8 cellular contexts compared by ENCODE assay signal in the genomic region with DNA sequence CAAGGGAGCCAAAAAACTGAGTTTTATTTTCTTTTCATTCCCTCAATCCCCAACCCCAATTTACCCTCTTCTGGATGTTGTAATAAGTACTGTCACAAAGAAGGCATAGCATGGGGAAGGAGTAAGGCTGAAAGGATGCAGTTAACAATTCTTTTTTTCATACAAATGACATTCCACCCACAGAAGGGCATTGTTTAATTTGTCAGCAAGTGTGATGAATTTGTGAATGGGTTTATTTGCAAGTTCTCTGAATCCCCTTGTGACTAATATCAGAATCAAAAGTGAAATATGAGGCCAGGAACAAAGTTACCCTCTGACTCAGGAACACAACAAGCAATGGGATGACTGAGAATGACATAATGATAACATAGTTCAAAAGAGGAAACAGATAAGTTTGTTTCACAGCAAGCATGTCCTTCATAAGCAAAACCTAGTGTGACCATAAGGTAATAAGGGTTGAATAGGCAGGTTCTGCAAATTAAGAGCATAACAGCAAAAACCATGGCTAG. TPM values are rescaled to one million over a fixed set of nuclear protein-coding genes. Genes with fewer than 3 reads are reported as not detected.
DNase-seq lines count a peak whose midpoint lies in the region; ATAC-seq and FAIRE-seq lines count a peak whose summit lies in the region.

No MANE protein-coding gene starts in this region.

- no peak for FAIRE-seq in urothelium cell line (lab: Jason Lieb, UNC)

- in situ Hi-C loops in SK-MEL-5 (cut with HindIII; ENCODE audit: low pct_unique_long_range_greater_than_20kb, low sequenced_read_pairs), result no loop called here

- peak; percentile 93 for DNase-seq in SK-MEL-5 (ENCODE audit: low read depth, low spot score)
- peak; percentile 48 for DNase-seq in glomerular endothelial cell (ENCODE audit: extremely low read depth, low read depth, low spot score)
- no peak for DNase-seq in urothelium cell line (ENCODE audit: low spot score)
- DNase-seq in stimulated activated CD4-positive, alpha-beta T cell treated with anti-CD3 and anti-CD28 coated beads, Interleukin-12 subunit alpha, Interleukin-12 subunit beta, amount 100 ng/mL, for 4 hours, result no peak
- no peak for DNase-seq in activated CD4-positive, alpha-beta T cell treated with anti-CD3 and anti-CD28 coated beads, Interleukin-2, amount 50 U/mL, for 1 hour
- no peak for DNase-seq in stimulated activated CD4-positive, alpha-beta T cell treated with anti-CD3 and anti-CD28 coated beads, Interleukin-4, amount 100 ng/mL, for 24 hours

- ATAC-seq in GM18517 (IDR thresholded peaks at IDR 0.05; ENCODE audit: unreplicated experiment) (peak; percentile 45), HG02588 (IDR thresholded peaks at IDR 0.05; ENCODE audit: unreplicated experiment) (peak; percentile 36)

RNA-seq across cellular contexts. Expression of a gene that starts 2.1 kb away (rescaled TPM):
- total RNA-seq in SK-MEL-5 (2014; rRNA removed; shearing (Covaris generic)), result 15.0 and 15.9 TPM in 2 replicates
- polyA plus RNA-seq in SK-MEL-5 (2015; cell fraction: cytosol; rRNA removed), result 15.9 and 17.7 TPM in 2 replicates
- polyA plus RNA-seq in SK-MEL-5 (2015; cell fraction: nucleus; rRNA removed), result 69.7 and 109 TPM in 2 replicates
- 26.6 and 30.2 TPM in 2 replicates for total RNA-seq in glomerular endothelial cell

Comparison
In these comparisons a context has a peak if more than half of its experiments do, and no peak if none do; other contexts are left out.
1. DNase-seq: peak in SK-MEL-5 (single experiment) and glomerular endothelial cell (single experiment); none in urothelium cell line (single experiment), stimulated activated CD4-positive, alpha-beta T cell treated with anti-CD3 and anti-CD28 coated beads, Interleukin-12 subunit alpha, Interleukin-12 subunit beta, amount 100 ng/mL, for 4 hours (single experiment), activated CD4-positive, alpha-beta T cell treated with anti-CD3 and anti-CD28 coated beads, Interleukin-2, amount 50 U/mL, for 1 hour (single experiment) and stimulated activated CD4-positive, alpha-beta T cell treated with anti-CD3 and anti-CD28 coated beads, Interleukin-4, amount 100 ng/mL, for 24 hours (single experiment).